ENCODE assay signal across 13 cellular contexts in the genomic region with DNA sequence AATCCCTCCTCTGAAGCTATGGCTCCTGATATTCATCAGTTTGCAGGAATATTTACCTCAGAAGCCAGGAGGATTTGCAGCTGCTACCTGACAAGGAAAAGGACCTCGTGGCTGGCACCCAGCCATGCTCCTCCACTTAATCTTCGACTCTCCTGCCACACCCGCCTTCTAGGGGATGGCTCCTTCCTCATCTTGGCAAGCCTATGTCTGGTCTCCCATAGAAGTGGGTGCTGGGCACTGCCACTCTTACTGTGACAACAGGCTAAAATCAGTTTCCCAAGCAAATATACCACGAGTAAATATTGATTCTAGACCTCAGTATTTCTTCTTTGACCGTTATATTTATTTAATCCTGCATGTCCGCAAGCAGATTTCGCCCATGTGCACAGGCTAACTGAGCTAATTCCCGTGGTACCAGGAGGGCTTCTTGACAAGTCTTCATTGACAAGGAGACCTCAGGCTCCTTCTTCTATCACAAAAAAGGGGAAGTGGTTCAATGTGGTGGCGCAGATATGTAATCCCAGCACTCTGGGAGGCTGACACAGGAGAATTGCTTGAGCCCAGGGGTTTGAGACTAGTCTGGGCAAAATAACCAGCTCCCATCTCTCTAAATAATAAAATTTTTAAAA. TPM values are rescaled to one million over a fixed set of nuclear protein-coding genes. Genes with fewer than 3 reads are reported as not detected.
DNase-seq lines count a peak whose midpoint lies in the region; ATAC-seq and TF ChIP-seq lines count a peak whose summit lies in the region.
"Had no signal": no experiment of that assay in that cellular context is flagged by ENCODE, and none has a peak within 500 bp of the region (broad histone marks: within the 10 kb centered on the region; RNA-seq: fewer than 3 reads in every experiment).

No MANE protein-coding gene starts in this region.

- TF ChIP-seq POLR2A in tibial nerve (IDR thresholded peaks at IDR 0.05) = no peak

- no peak overlapping the region for H3K27ac Mint-ChIP-seq in T-helper 2 cell treated with Interferon-gamma antibody and Interleukin-4, amounts not matched to agents 5 μg/mL and 100 μg/mL, for 36 hours

- no peak overlapping the region for H3K27ac ChIP-seq in tibial nerve
- H3K27ac ChIP-seq: A549, brain microvascular endothelial cell, sigmoid colon had no signal

- no peaks in the 10 kb centered on the region for H3K36me3 Mint-ChIP-seq in T-helper 2 cell treated with Interferon-gamma antibody and Interleukin-4, amounts not matched to agents 5 μg/mL and 100 μg/mL, for 36 hours (ENCODE audit: low read depth)

- H3K9me3 ChIP-seq in mucosa of descending colon (no peaks in the 10 kb centered on the region), tibial nerve (no peaks in the 10 kb centered on the region)
- H3K9me3 ChIP-seq: A549, sigmoid colon had no signal

- no peaks in the 10 kb centered on the region for H3K4me1 ChIP-seq in mucosa of descending colon (ENCODE audit: low read depth)
- no peaks in the 10 kb centered on the region for H3K4me1 ChIP-seq in tibial nerve
- H3K4me1 ChIP-seq: sigmoid colon had no signal

- no peak overlapping the region for H3K4me3 ChIP-seq in mucosa of descending colon
- H3K4me3 ChIP-seq in tibial nerve = no peak overlapping the region
- H3K4me3 ChIP-seq: A549, lung, sigmoid colon had no signal

- peaks cover 26% of the 10 kb centered on the region for H3K27me3 Mint-ChIP-seq in T-helper 2 cell treated with Interferon-gamma antibody and Interleukin-4, amounts not matched to agents 5 μg/mL and 100 μg/mL, for 36 hours (ENCODE audit: low read depth)

- DNase-seq in NCI-H1105 treated with DMSO at 0.1 percent for 48 hours (lab: John Stamatoyannopoulos, UW) (peak; percentile 37), NCI-H1105 (lab: John Stamatoyannopoulos, UW) (no peak), Kasumi-1 (lab: John Stamatoyannopoulos, UW) (peak; percentile 79), mucosa of descending colon (peak in 2 of 3 donors; percentile 29 to 38), activated T-cell treated with anti-CD3 and anti-CD28 coated beads for 4 hours (no peak), tibial nerve (ENCODE audit: low spot score in 2 of 2) (no peak)
- no peak for DNase-seq in T-helper 2 cell treated with Interferon-gamma antibody and Interleukin-4, amounts not matched to agents 5 μg/mL and 100 μg/mL, for 36 hours (ENCODE audit: low spot score)
- DNase-seq: brain microvascular endothelial cell, NCI-H1436 treated with DMSO at 0.1 percent for 48 hours, sigmoid colon had no signal

- H3K4me3 Mint-ChIP-seq in T-helper 2 cell treated with Interferon-gamma antibody and Interleukin-4, amounts not matched to agents 5 μg/mL and 100 μg/mL, for 36 hours = no peak overlapping the region

- H3K4me1 Mint-ChIP-seq in T-helper 2 cell treated with Interferon-gamma antibody and Interleukin-4, amounts not matched to agents 5 μg/mL and 100 μg/mL, for 36 hours (ENCODE audit: low read depth) = no peaks in the 10 kb centered on the region

- intact Hi-C loops in mucosa of descending colon (cut with DNase I, micrococcal nuclease) = no loop called here

- TF ChIP-seq CTCF in mucosa of descending colon (IDR thresholded peaks at IDR 0.05) (no peak), tibial nerve (IDR thresholded peaks at IDR 0.05) (no peak)

- no peaks in the 10 kb centered on the region for H3K36me3 ChIP-seq in mucosa of descending colon (ENCODE audit: low read depth)
- H3K36me3 ChIP-seq in tibial nerve = no peaks in the 10 kb centered on the region
- H3K36me3 ChIP-seq: brain microvascular endothelial cell, sigmoid colon had no signal

- no peaks in the 10 kb centered on the region for H3K9me3 Mint-ChIP-seq in T-helper 2 cell treated with Interferon-gamma antibody and Interleukin-4, amounts not matched to agents 5 μg/mL and 100 μg/mL, for 36 hours

- ATAC-seq in HG02642 (IDR thresholded peaks at IDR 0.05; ENCODE audit: poor library complexity, unreplicated experiment) (peak; percentile 82), mucosa of descending colon (no peak)

- no peaks in the 10 kb centered on the region for H3K27me3 ChIP-seq in tibial nerve
- H3K27me3 ChIP-seq: brain microvascular endothelial cell had no signal

- 73 to 82% methylated on average over 9 of the region's 9 CpGs for WGBS in tibial nerve, 2 donors

- no peak for TF ChIP-seq EP300 in tibial nerve (IDR thresholded peaks at IDR 0.05)

RNA-seq across cellular contexts. Expression of gene DCTD, which starts 52.6 kb away (rescaled TPM):
- total RNA-seq in mucosa of descending colon (10 to 100 TPM; 53.3 to 63.7 (median 55.4) TPM), tibial nerve (10 to 100 TPM; 50.4 to 76.3 (median 55.8) TPM)

Comparison
In these comparisons a context has a peak if more than half of its experiments do, and no peak if none do; other contexts are left out.
1. DNase-seq: peak in NCI-H1105 treated with DMSO at 0.1 percent for 48 hours (single experiment), Kasumi-1 (2 of 2) and mucosa of descending colon (2 of 3); none in NCI-H1105 (single experiment), activated T-cell treated with anti-CD3 and anti-CD28 coated beads for 4 hours (single experiment), tibial nerve (0 of 2) and T-helper 2 cell treated with Interferon-gamma antibody and Interleukin-4, amounts not matched to agents 5 μg/mL and 100 μg/mL, for 36 hours (single experiment).